In the genomic region with DNA sequence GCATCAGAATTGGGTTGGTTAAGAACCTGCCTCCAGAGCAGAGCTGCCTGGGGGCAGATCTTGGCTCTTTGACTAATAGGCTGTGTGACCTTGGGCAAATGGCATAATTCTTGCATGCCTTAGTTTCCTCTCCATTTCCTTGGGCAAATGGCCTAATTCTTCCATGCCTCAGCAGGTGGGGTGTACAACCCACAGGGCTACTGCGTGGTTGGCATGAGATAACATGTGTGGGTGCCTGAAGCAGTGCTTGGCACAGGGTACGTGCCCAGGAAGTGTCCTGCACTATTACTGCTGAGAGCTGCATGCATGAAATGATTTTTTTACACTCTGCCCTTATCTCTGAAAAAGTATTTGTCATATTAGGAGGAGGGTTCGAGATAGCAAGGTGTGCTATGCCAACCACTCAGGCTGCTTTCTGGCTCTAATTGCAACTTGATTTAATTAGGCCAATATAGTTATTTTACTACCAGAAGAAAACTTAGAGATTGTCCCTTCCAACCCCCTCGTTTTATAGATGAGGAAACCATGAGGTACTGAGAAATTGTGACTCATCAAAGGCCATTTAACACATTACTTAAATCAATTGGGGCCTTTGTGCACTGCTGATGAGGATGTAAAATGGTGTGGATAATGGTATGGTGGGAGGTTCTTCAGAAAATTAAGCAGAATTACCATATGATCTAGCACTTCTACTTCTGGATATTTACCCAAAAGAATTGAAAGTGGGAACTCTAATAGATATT, we compare ENCODE assay signal across 11 cellular contexts.
DNase-seq lines count a peak whose midpoint lies in the region; ATAC-seq and TF ChIP-seq lines count a peak whose summit lies in the region.
"Had no signal": no experiment of that assay in that cellular context is flagged by ENCODE, and none has a peak within 500 bp of the region (broad histone marks: within the 10 kb centered on the region; RNA-seq: fewer than 3 reads in every experiment).

No MANE protein-coding gene starts in this region.

- H3K27ac ChIP-seq in Peyer's patch (peak overlapping the region in 2 of 4 donors; percentile 56 to 73), trophoblast cell (ENCODE audit: low read depth, low read length) (no peak overlapping the region)

- H3K4me1 ChIP-seq in Peyer's patch (peaks cover 0 to 59% (median 4%) of the 10 kb centered on the region in 4 donors), trophoblast cell (ENCODE audit: control insufficient read depth in 1 of 2, insufficient read depth in 2 of 2, low read length in 2 of 2) (peaks cover 19 to 25% of the 10 kb centered on the region in 2 experiments)

- no peak overlapping the region for H2BK12ac ChIP-seq in trophoblast cell (ENCODE audit: low read length)

- no peak for TF ChIP-seq CTCF in Peyer's patch (IDR thresholded peaks at IDR 0.05)

- H3K14ac ChIP-seq in trophoblast cell (ENCODE audit: low read length) = no peak overlapping the region

- no peak overlapping the region for H2AFZ ChIP-seq in trophoblast cell (ENCODE audit: insufficient read depth, low read length, poor library complexity)

- H3K4me3 ChIP-seq in Peyer's patch (no peak overlapping the region), trophoblast cell (ENCODE audit: low read depth, low read length) (no peak overlapping the region)
- H3K4me3 ChIP-seq: upper lobe of left lung had no signal

- WGBS in trophoblast cell (ENCODE audit: extremely low coverage, insufficient coverage, insufficient read length) = no CpG with 5 or more reads among the region's 4 CpGs

- H4K91ac ChIP-seq in trophoblast cell (ENCODE audit: low read depth, low read length) = no peak overlapping the region

- H3K79me2 ChIP-seq in trophoblast cell (ENCODE audit: control insufficient read depth, insufficient read depth, low read length, poor library complexity) = no peaks in the 10 kb centered on the region

- peaks cover 17% of the 10 kb centered on the region for H3K79me1 ChIP-seq in trophoblast cell (ENCODE audit: low read length)

- H2BK5ac ChIP-seq in trophoblast cell (ENCODE audit: low read depth, low read length, poor library complexity) = no peak overlapping the region

- peak; percentile 54 to 70 for ATAC-seq in activated CD4-positive, CD25-positive, alpha-beta regulatory T cell treated with anti-CD3 and anti-CD28 coated beads, Interleukin-2, amount 50 U/mL, for 24 hours
- no peak for ATAC-seq in HG02759 (IDR thresholded peaks at IDR 0.05; ENCODE audit: unreplicated experiment)

- no peak overlapping the region for H2BK120ac ChIP-seq in trophoblast cell (ENCODE audit: insufficient read depth, low read length, poor library complexity)

- no peak for TF ChIP-seq POLR2A in Peyer's patch (IDR thresholded peaks at IDR 0.05)

- no peak overlapping the region for H3K18ac ChIP-seq in trophoblast cell (ENCODE audit: low read length)

- H3K27me3 ChIP-seq in Peyer's patch (no peaks in the 10 kb centered on the region), trophoblast cell (ENCODE audit: insufficient read depth, low read length) (no peaks in the 10 kb centered on the region)
- H3K27me3 ChIP-seq: upper lobe of left lung had no signal

- H3K4me2 ChIP-seq in trophoblast cell (ENCODE audit: low read length) = no peak overlapping the region

- H3K9me3 ChIP-seq in Peyer's patch (no peaks in the 10 kb centered on the region), trophoblast cell (ENCODE audit: insufficient read depth, low read depth, low read length) (no peaks in the 10 kb centered on the region)
- H3K9me3 ChIP-seq: upper lobe of left lung had no signal

- H3K23ac ChIP-seq in trophoblast cell (ENCODE audit: low read length) = no peak overlapping the region

- no peak overlapping the region for H2AK5ac ChIP-seq in trophoblast cell (ENCODE audit: low read length)

- no peak overlapping the region for H4K8ac ChIP-seq in trophoblast cell (ENCODE audit: low read depth, low read length)

- H3K36me3 ChIP-seq in Peyer's patch (no peaks in the 10 kb centered on the region), trophoblast cell (ENCODE audit: control insufficient read depth in 1 of 2, insufficient read depth in 2 of 2, low read length in 2 of 2) (peaks cover 10 to 16% of the 10 kb centered on the region in 2 experiments)

- H4K12ac ChIP-seq in trophoblast cell (ENCODE audit: low read depth, low read length) = no peak overlapping the region

- H3K4ac ChIP-seq in trophoblast cell (ENCODE audit: low read depth, low read length) = no peak overlapping the region

- no peak overlapping the region for H3K9ac ChIP-seq in trophoblast cell (ENCODE audit: low read length)

- DNase-seq in activated CD4-positive, CD25-positive, alpha-beta regulatory T cell (lab: John Stamatoyannopoulos, UW) = no peak
- DNase-seq in Peyer's patch (peak in 2 of 3 donors; percentile 60 to 62), dermis blood vessel endothelial cell (peak; percentile 44), trophoblast cell (peak; percentile 60 to 67), SW 1271 (lab: John Stamatoyannopoulos, UW) (no peak)
- no peak for DNase-seq in stimulated activated CD4-positive, alpha-beta T cell treated with anti-CD3 and anti-CD28 coated beads, Interleukin-2, amount 100 ng/mL, for 24 hours
- DNase-seq: DMS 273 treated with DMSO at 0.1 percent for 48 hours, RPMI8226, upper lobe of left lung had no signal

Comparison
In these comparisons a context has a peak if more than half of its experiments do, and no peak if none do; other contexts are left out.
1. DNase-seq: peak in Peyer's patch (2 of 3), dermis blood vessel endothelial cell (single experiment) and trophoblast cell (2 of 2); none in activated CD4-positive, CD25-positive, alpha-beta regulatory T cell (0 of 4), stimulated activated CD4-positive, alpha-beta T cell treated with anti-CD3 and anti-CD28 coated beads, Interleukin-2, amount 100 ng/mL, for 24 hours (0 of 2) and SW 1271 (0 of 2).